Comparison of ENCODE assay signal across 11 cellular contexts in genomic region chr12:77231548-77231947, GRCh38.
A peak's percentile ranks its signal among the peaks of the same experiment; 100 is the strongest.
DNase-seq lines count a peak whose midpoint lies in the region; ATAC-seq and TF ChIP-seq lines count a peak whose summit lies in the region.
"Had no signal": no experiment of that assay in that cellular context is flagged by ENCODE, and none has a peak within 500 bp of the region (broad histone marks: within the 10 kb centered on the region; RNA-seq: fewer than 3 reads in every experiment).

No MANE protein-coding gene starts in this region.

- H3K79me2 ChIP-seq in fibroblast of lung (ENCODE audit: control insufficient read depth, insufficient read depth, low read length) (no peaks in the 10 kb centered on the region), parathyroid adenoma (no peaks in the 10 kb centered on the region)

- H3K36me3 Mint-ChIP-seq in activated CD8-positive, alpha-beta T cell treated with anti-CD3 and anti-CD28 coated beads for 36 hours (ENCODE audit: low read depth): no peaks in the 10 kb centered on the region
- H3K36me3 Mint-ChIP-seq: immature natural killer cell had no signal

- no peaks in the 10 kb centered on the region for H3K4me1 Mint-ChIP-seq in activated CD8-positive, alpha-beta T cell treated with anti-CD3 and anti-CD28 coated beads for 36 hours (ENCODE audit: low read depth)
- H3K4me1 Mint-ChIP-seq: immature natural killer cell had no signal

- no peaks in the 10 kb centered on the region for H3K27me3 ChIP-seq in BJ (ENCODE audit: control insufficient read depth, insufficient read depth, low read length)
- no peaks in the 10 kb centered on the region for H3K27me3 ChIP-seq in fibroblast of lung (ENCODE audit: control insufficient read depth, insufficient read depth, low read length)
- no peaks in the 10 kb centered on the region for H3K27me3 ChIP-seq in parathyroid adenoma (ENCODE audit: control insufficient read depth, insufficient read depth, low read length)
- H3K27me3 ChIP-seq: brain microvascular endothelial cell had no signal

- H3K36me3 ChIP-seq in BJ (ENCODE audit: control insufficient read depth, insufficient read depth, low read length) (no peaks in the 10 kb centered on the region), SK-N-MC (ENCODE audit: insufficient read depth, low read length) (no peaks in the 10 kb centered on the region), fibroblast of lung (ENCODE audit: control insufficient read depth, insufficient read depth, low read length) (no peaks in the 10 kb centered on the region), parathyroid adenoma (ENCODE audit: control insufficient read depth, insufficient read depth, low read length) (no peaks in the 10 kb centered on the region)
- H3K36me3 ChIP-seq: brain microvascular endothelial cell had no signal

- CTCF ChIA-PET in BJ (lab: Yijun Ruan, JAX): interaction anchor here (1.3 kb wide), 1 partner anchor 53 kb away, joined by 3 read pairs; no protein-coding TSS in a partner anchor
- CTCF ChIA-PET in activated CD8-positive, alpha-beta T cell treated with anti-CD3 and anti-CD28 coated beads for 36 hours (lab: Charles Lee): no interaction called here

- H3K27ac ChIP-seq in SK-N-MC (peak overlapping the region; percentile 85), fibroblast of lung (ENCODE audit: insufficient read depth, low read length) (no peak overlapping the region), parathyroid adenoma (no peak overlapping the region)
- H3K27ac ChIP-seq: brain microvascular endothelial cell had no signal

- H3K4me1 ChIP-seq in fibroblast of lung (ENCODE audit: control insufficient read depth, extremely low read depth, insufficient read depth, low read length) (peaks cover 2% of the 10 kb centered on the region), parathyroid adenoma (peaks cover 29% of the 10 kb centered on the region)

- no peaks in the 10 kb centered on the region for H3K9me3 ChIP-seq in SK-N-MC (ENCODE audit: low read depth, low read length)
- no peaks in the 10 kb centered on the region for H3K9me3 ChIP-seq in fibroblast of lung (ENCODE audit: control insufficient read depth, insufficient read depth, low read depth, low read length)
- no peaks in the 10 kb centered on the region for H3K9me3 ChIP-seq in parathyroid adenoma (ENCODE audit: control insufficient read depth, low read length)

- DNase-seq in BJ (ENCODE audit: low read depth) (peak; percentile 28), SK-N-MC (ENCODE audit: low read depth, low spot score) (peak; percentile 94), fibroblast of lung (ENCODE audit: low read depth in 2 of 2) (peak; percentile 91 to 92), NCI-H187 (lab: John Stamatoyannopoulos, UW) (no peak)
- no peak for DNase-seq in activated CD4-positive, alpha-beta T cell treated with anti-CD3 and anti-CD28 coated beads for 1 hour
- DNase-seq in activated T-cell treated with anti-CD3 and anti-CD28 coated beads, Interleukin-2, amount 50 U/mL, for 48 hours: no peak
- no peak for DNase-seq in activated CD8-positive, alpha-beta T cell treated with anti-CD3 and anti-CD28 coated beads for 36 hours
- DNase-seq: brain microvascular endothelial cell, immature natural killer cell had no signal

- no peak overlapping the region for H3K27ac Mint-ChIP-seq in activated CD8-positive, alpha-beta T cell treated with anti-CD3 and anti-CD28 coated beads for 36 hours
- H3K27ac Mint-ChIP-seq: immature natural killer cell had no signal

- H3K9me3 Mint-ChIP-seq in activated CD8-positive, alpha-beta T cell treated with anti-CD3 and anti-CD28 coated beads for 36 hours: no peaks in the 10 kb centered on the region

- POLR2A ChIA-PET in BJ (lab: Charles Lee): interaction anchor here (0.6 kb wide), 1 partner anchor 809 kb away, joined by 3 read pairs; no protein-coding TSS in a partner anchor
- POLR2A ChIA-PET in activated CD8-positive, alpha-beta T cell treated with anti-CD3 and anti-CD28 coated beads for 36 hours (lab: Charles Lee): no interaction called here

- no peak overlapping the region for H3K4me3 Mint-ChIP-seq in activated CD8-positive, alpha-beta T cell treated with anti-CD3 and anti-CD28 coated beads for 36 hours
- H3K4me3 Mint-ChIP-seq: immature natural killer cell had no signal

- peak overlapping the region; percentile 61 for H3K4me2 ChIP-seq in fibroblast of lung (ENCODE audit: extremely low read depth, insufficient read depth, low read length)
- peak overlapping the region; percentile 36 for H3K4me2 ChIP-seq in parathyroid adenoma (ENCODE audit: low read length)

- intact Hi-C loops in activated CD8-positive, alpha-beta T cell treated with anti-CD3 and anti-CD28 coated beads for 36 hours (cut with micrococcal nuclease): no loop called here

- H3K9ac ChIP-seq in SK-N-MC (ENCODE audit: insufficient read length): peak overlapping the region; percentile 34
- H3K9ac ChIP-seq in fibroblast of lung (ENCODE audit: insufficient read depth, low read length): no peak overlapping the region
- H3K9ac ChIP-seq in parathyroid adenoma: no peak overlapping the region

- ATAC-seq in activated CD8-positive, alpha-beta T cell treated with anti-CD3 and anti-CD28 coated beads for 36 hours: no peak
- ATAC-seq: activated CD4-positive, CD25-positive, alpha-beta regulatory T cell treated with anti-CD3 and anti-CD28 coated beads, Interleukin-2, amount 50 U/mL, for 24 hours had no signal

- no peaks in the 10 kb centered on the region for H3K27me3 Mint-ChIP-seq in activated CD8-positive, alpha-beta T cell treated with anti-CD3 and anti-CD28 coated beads for 36 hours

- TF ChIP-seq CTCF in BJ (IDR thresholded peaks at IDR 0.05; ENCODE audit: insufficient read depth, low read depth, low read length) (no peak), fibroblast of lung (conservative IDR thresholded peaks at IDR 0.05 in 1 of 2, IDR thresholded peaks at IDR 0.05 in 1 of 2; ENCODE audit: low read depth in 1 of 2, low read length in 2 of 2) (no peak), parathyroid adenoma (IDR thresholded peaks at IDR 0.05) (no peak)
- no peak for TF ChIP-seq CTCF in activated CD8-positive, alpha-beta T cell treated with anti-CD3 and anti-CD28 coated beads for 36 hours (IDR thresholded peaks at IDR 0.05)

- no peak overlapping the region for H2AFZ ChIP-seq in fibroblast of lung (ENCODE audit: low read length)
- no peak overlapping the region for H2AFZ ChIP-seq in parathyroid adenoma

- H4K20me1 ChIP-seq in fibroblast of lung (ENCODE audit: control insufficient read depth, extremely low read depth, insufficient read depth, low read length): no peaks in the 10 kb centered on the region

- H3K4me3 ChIP-seq in BJ (ENCODE audit: low read depth, low read length): no peak overlapping the region
- peak overlapping the region; percentile 69 for H3K4me3 ChIP-seq in SK-N-MC
- peak overlapping the region in 2 of 4 experiments; percentile 2 to 37 for H3K4me3 ChIP-seq in fibroblast of lung (replicated peaks in 1 of 4; ENCODE audit: control extremely low read depth in 1 of 4, insufficient read depth in 1 of 4, low read depth in 3 of 4, low read length in 4 of 4)
- no peak overlapping the region for H3K4me3 ChIP-seq in parathyroid adenoma (ENCODE audit: low read depth, low read length)

Comparison
In these comparisons a context has a peak if more than half of its experiments do, and no peak if none do; other contexts are left out.
1. DNase-seq: peak in BJ (single experiment), SK-N-MC (single experiment) and fibroblast of lung (2 of 2); none in activated CD4-positive, alpha-beta T cell treated with anti-CD3 and anti-CD28 coated beads for 1 hour (single experiment), NCI-H187 (0 of 2), activated T-cell treated with anti-CD3 and anti-CD28 coated beads, Interleukin-2, amount 50 U/mL, for 48 hours (0 of 2) and activated CD8-positive, alpha-beta T cell treated with anti-CD3 and anti-CD28 coated beads for 36 hours (single experiment).